In genomic region chr14:19157106-19157709, GRCh38 we compare ENCODE assay signal across 7 cellular contexts.
A peak's percentile ranks its signal among the peaks of the same experiment; 100 is the strongest.
DNase-seq lines count a peak whose midpoint lies in the region; ATAC-seq and TF ChIP-seq lines count a peak whose summit lies in the region.
"Not testable (repeated sequence)": the region's sequence is repeated elsewhere in the genome, so short reads cannot be mapped to it uniquely, and the experiment has no call there.

No MANE protein-coding gene starts in this region.

- not testable (repeated sequence) for H3K9me3 Mint-ChIP-seq in activated CD4-positive, alpha-beta T cell treated with anti-CD3 and anti-CD28 coated beads, Interleukin-2, amount 10 ng/mL, durations not matched to agents 24 days and 14 days; progenitor cell of endocrine pancreas (ENCODE audit: low read depth)

- not testable (repeated sequence) for H3K4me1 ChIP-seq in RWPE2 (ENCODE audit: insufficient read depth, poor library complexity, severe bottlenecking); upper lobe of left lung

- H3K27me3 Mint-ChIP-seq in activated CD4-positive, alpha-beta T cell treated with anti-CD3 and anti-CD28 coated beads, Interleukin-2, amount 10 ng/mL, durations not matched to agents 24 days and 14 days; progenitor cell of endocrine pancreas: not testable (repeated sequence)

- TF ChIP-seq CTCF in RWPE2 (IDR thresholded peaks at IDR 0.05; ENCODE audit: poor library complexity, severe bottlenecking); progenitor cell of endocrine pancreas (IDR thresholded peaks at IDR 0.05; ENCODE audit: unreplicated experiment); upper lobe of left lung (IDR thresholded peaks at IDR 0.05): not testable (repeated sequence)

- not testable (repeated sequence) for TF ChIP-seq EP300 in upper lobe of left lung (IDR thresholded peaks at IDR 0.05)

- not testable (repeated sequence) for TF ChIP-seq POLR2A in upper lobe of left lung (IDR thresholded peaks at IDR 0.05)

- H3K27me3 ChIP-seq in RWPE2 (ENCODE audit: insufficient read depth, poor library complexity, severe bottlenecking); upper lobe of left lung: not testable (repeated sequence)

- H3K4me3 ChIP-seq in RWPE2 (ENCODE audit: severe bottlenecking); upper lobe of left lung: not testable (repeated sequence)

- WGBS in upper lobe of left lung, 2 donors, result 70 to 86% methylated on average over 9 to 18 of the region's 23 CpGs

- not testable (repeated sequence) for H3K4me3 Mint-ChIP-seq in activated CD4-positive, alpha-beta T cell treated with anti-CD3 and anti-CD28 coated beads, Interleukin-2, amount 10 ng/mL, durations not matched to agents 24 days and 14 days; progenitor cell of endocrine pancreas (ENCODE audit: low read depth)

- intact Hi-C loops in activated CD4-positive, alpha-beta T cell treated with anti-CD3 and anti-CD28 coated beads, Interleukin-2, amount 10 ng/mL, durations not matched to agents 24 days and 14 days (cut with micrococcal nuclease); left ventricle myocardium superior (cut with micrococcal nuclease): not testable (repeated sequence)

- not testable (repeated sequence) for H3K27ac Mint-ChIP-seq in activated CD4-positive, alpha-beta T cell treated with anti-CD3 and anti-CD28 coated beads, Interleukin-2, amount 10 ng/mL, durations not matched to agents 24 days and 14 days; progenitor cell of endocrine pancreas

- H3K4me1 Mint-ChIP-seq in activated CD4-positive, alpha-beta T cell treated with anti-CD3 and anti-CD28 coated beads, Interleukin-2, amount 10 ng/mL, durations not matched to agents 24 days and 14 days; progenitor cell of endocrine pancreas (ENCODE audit: low read depth): not testable (repeated sequence)

- DNase-seq in RWPE2 (ENCODE audit: low spot score) (peak; percentile 60), left ventricle myocardium superior (peak; percentile 26), mesenteric fat pad (ENCODE audit: low spot score) (peak; percentile 89), progenitor cell of endocrine pancreas (ENCODE audit: low spot score, unreplicated experiment) (peak; percentile 7), upper lobe of left lung (peak in 1 of 2 donors; percentile 31)
- DNase-seq in activated CD4-positive, alpha-beta T cell treated with anti-CD3 and anti-CD28 coated beads, Interleukin-2, amount 10 ng/mL, durations not matched to agents 24 days and 14 days, result peak; percentile 24
- DNase-seq in activated effector memory CD4-positive, alpha-beta T cell treated with anti-CD3 and anti-CD28 coated beads, Interleukin-2, amount 50 U/mL, for 16 hours, result peak; percentile 63

- not testable (repeated sequence) for H3K36me3 Mint-ChIP-seq in activated CD4-positive, alpha-beta T cell treated with anti-CD3 and anti-CD28 coated beads, Interleukin-2, amount 10 ng/mL, durations not matched to agents 24 days and 14 days (ENCODE audit: low read depth); progenitor cell of endocrine pancreas (ENCODE audit: insufficient read depth)

- H3K27ac ChIP-seq in RWPE2 (ENCODE audit: poor library complexity, severe bottlenecking); upper lobe of left lung: not testable (repeated sequence)

- not testable (repeated sequence) for ATAC-seq in RWPE2 (ENCODE audit: low read depth); left ventricle myocardium superior
- ATAC-seq in upper lobe of left lung (ENCODE audit: low FRiP score in 2 of 2), result peak; percentile 35 to 92

- not testable (repeated sequence) for H3K9me3 ChIP-seq in RWPE2 (ENCODE audit: severe bottlenecking); upper lobe of left lung

- not testable (repeated sequence) for H3K36me3 ChIP-seq in RWPE2 (ENCODE audit: low read depth); upper lobe of left lung
